ENCODE assay signal across 2 cellular contexts in the genomic region with DNA sequence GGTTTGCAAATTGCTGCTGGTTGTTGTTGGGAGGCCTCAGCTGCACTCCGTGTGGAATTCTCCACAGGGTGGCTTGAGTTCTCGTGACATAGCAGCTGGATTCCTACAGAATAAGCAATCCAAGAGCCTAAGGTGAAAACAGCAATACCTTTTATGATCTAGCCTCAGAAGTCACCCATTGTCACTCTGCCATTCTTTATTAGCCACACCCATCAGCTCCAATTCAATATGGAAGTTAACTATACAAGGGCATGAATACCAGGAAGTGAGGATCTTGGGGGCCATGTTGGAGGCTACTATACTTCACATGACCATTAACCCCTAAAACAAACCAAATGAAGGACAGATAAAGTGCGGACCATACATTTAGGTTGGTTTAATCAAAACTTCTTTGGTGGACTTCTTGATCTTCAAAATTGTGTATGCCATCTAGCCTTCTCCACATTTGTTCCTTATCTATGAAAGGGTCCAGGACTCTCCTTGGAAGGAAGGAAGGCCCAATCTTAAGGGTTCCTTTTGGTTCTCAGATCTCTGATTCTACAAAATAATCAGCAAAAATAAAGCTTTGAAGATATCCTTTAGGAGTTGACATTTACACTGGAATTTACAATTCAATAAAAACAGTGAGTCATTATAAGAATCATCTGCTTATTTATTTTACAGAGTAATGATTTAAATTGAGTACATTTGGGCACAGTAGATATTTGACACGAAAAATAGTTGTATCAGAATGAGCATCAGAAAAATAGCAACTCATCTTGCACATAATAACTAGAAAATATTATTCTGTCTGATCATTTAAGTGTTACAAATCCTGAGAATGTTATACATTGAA.
TF ChIP-seq lines count a peak whose summit lies in the region.

No MANE protein-coding gene starts in this region.

TF ChIP-seq in IMR-90, 13 proteins besides CTCF, POLR2A, EP300 and RAD21:
- TF ChIP-seq BHLHE40 (IDR thresholded peaks at IDR 0.05; ENCODE audit: low read depth, low read length), result no peak
- TF ChIP-seq SMC3 (IDR thresholded peaks at IDR 0.05; ENCODE audit: low read depth, low read length), result no peak
- TF ChIP-seq NFE2L2 (IDR thresholded peaks at IDR 0.05; ENCODE audit: low read depth, low read length), result no peak
- no peak for TF ChIP-seq CHD1 (IDR thresholded peaks at IDR 0.05; ENCODE audit: low read depth, low read length)
TF ChIP-seq in IMR-90: peak in this region for 0.

TF ChIP-seq in K562, 482 proteins besides CTCF, POLR2A, EP300 and RAD21 (continues in another document):
- TF ChIP-seq RBM34 (IDR thresholded peaks at IDR 0.05; ENCODE audit: borderline replicate concordance, insufficient read depth, low read length), result no peak
- peak; percentile 86 for TF ChIP-seq ELF1 (tag; IDR thresholded peaks at IDR 0.05)
- TF ChIP-seq ZNF57 (CRISPR knock-in tag; IDR thresholded peaks at IDR 0.05), result no peak
- no peak for TF ChIP-seq MECOM (CRISPR knock-in tag; IDR thresholded peaks at IDR 0.05)
- TF ChIP-seq ZBTB17 (CRISPR knock-in tag; IDR thresholded peaks at IDR 0.05), result no peak
- TF ChIP-seq NR4A1 (CRISPR knock-in tag; IDR thresholded peaks at IDR 0.05), result no peak
- peak; percentile 61; the same call in 1 of the 2 replicates for TF ChIP-seq NR4A1 (tag; IDR thresholded peaks at IDR 0.05)
- no peak for TF ChIP-seq RNF2 (IDR thresholded peaks at IDR 0.05)
- TF ChIP-seq GATAD2A (IDR thresholded peaks at IDR 0.05), result no peak
- no peak for TF ChIP-seq RHOXF2B (CRISPR knock-in tag; conservative IDR thresholded peaks at IDR 0.05)
- no peak for TF ChIP-seq KAT8 (IDR thresholded peaks at IDR 0.05; ENCODE audit: low read depth)
- TF ChIP-seq, protein P1, sequence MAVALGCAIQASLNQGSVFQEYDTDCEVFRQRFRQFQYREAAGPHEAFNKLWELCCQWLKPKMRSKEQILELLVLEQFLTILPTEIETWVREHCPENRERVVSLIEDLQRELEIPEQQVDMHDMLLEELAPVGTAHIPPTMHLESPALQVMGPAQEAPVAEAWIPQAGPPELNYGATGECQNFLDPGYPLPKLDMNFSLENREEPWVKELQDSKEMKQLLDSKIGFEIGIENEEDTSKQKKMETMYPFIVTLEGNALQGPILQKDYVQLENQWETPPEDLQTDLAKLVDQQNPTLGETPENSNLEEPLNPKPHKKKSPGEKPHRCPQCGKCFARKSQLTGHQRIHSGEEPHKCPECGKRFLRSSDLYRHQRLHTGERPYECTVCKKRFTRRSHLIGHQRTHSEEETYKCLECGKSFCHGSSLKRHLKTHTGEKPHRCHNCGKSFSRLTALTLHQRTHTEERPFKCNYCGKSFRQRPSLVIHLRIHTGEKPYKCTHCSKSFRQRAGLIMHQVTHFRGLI (CRISPR knock-in tag; IDR thresholded peaks at IDR 0.05), result no peak
- no peak for TF ChIP-seq ADNP (tag; IDR thresholded peaks at IDR 0.05)
- TF ChIP-seq, protein P2, sequence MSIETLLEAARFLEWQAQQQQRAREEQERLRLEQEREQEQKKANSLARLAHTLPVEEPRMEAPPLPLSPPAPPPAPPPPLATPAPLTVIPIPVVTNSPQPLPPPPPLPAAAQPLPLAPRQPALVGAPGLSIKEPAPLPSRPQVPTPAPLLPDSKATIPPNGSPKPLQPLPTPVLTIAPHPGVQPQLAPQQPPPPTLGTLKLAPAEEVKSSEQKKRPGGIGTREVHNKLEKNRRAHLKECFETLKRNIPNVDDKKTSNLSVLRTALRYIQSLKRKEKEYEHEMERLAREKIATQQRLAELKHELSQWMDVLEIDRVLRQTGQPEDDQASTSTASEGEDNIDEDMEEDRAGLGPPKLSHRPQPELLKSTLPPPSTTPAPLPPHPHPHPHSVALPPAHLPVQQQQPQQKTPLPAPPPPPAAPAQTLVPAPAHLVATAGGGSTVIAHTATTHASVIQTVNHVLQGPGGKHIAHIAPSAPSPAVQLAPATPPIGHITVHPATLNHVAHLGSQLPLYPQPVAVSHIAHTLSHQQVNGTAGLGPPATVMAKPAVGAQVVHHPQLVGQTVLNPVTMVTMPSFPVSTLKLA (conservative IDR thresholded peaks at IDR 0.05), result no peak
- TF ChIP-seq, protein P3, sequence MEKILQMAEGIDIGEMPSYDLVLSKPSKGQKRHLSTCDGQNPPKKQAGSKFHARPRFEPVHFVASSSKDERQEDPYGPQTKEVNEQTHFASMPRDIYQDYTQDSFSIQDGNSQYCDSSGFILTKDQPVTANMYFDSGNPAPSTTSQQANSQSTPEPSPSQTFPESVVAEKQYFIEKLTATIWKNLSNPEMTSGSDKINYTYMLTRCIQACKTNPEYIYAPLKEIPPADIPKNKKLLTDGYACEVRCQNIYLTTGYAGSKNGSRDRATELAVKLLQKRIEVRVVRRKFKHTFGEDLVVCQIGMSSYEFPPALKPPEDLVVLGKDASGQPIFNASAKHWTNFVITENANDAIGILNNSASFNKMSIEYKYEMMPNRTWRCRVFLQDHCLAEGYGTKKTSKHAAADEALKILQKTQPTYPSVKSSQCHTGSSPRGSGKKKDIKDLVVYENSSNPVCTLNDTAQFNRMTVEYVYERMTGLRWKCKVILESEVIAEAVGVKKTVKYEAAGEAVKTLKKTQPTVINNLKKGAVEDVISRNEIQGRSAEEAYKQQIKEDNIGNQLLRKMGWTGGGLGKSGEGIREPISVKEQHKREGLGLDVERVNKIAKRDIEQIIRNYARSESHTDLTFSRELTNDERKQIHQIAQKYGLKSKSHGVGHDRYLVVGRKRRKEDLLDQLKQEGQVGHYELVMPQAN (IDR thresholded peaks at IDR 0.05; ENCODE audit: borderline replicate concordance), result no peak
- TF ChIP-seq, protein P4, sequence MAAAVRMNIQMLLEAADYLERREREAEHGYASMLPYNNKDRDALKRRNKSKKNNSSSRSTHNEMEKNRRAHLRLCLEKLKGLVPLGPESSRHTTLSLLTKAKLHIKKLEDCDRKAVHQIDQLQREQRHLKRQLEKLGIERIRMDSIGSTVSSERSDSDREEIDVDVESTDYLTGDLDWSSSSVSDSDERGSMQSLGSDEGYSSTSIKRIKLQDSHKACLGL (CRISPR knock-in tag; IDR thresholded peaks at IDR 0.05; ENCODE audit: borderline replicate concordance, poor library complexity, severe bottlenecking), result no peak
- TF ChIP-seq SMAD1 (IDR thresholded peaks at IDR 0.05; ENCODE audit: low read depth, low read length, partially characterized antibody), result no peak
- TF ChIP-seq NR2F6 (CRISPR knock-in tag; IDR thresholded peaks at IDR 0.05), result no peak
- TF ChIP-seq, protein P5, sequence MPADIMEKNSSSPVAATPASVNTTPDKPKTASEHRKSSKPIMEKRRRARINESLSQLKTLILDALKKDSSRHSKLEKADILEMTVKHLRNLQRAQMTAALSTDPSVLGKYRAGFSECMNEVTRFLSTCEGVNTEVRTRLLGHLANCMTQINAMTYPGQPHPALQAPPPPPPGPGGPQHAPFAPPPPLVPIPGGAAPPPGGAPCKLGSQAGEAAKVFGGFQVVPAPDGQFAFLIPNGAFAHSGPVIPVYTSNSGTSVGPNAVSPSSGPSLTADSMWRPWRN (IDR thresholded peaks at IDR 0.05; ENCODE audit: low read depth), result no peak
- no peak for TF ChIP-seq ZNF212 (CRISPR knock-in tag; IDR thresholded peaks at IDR 0.05)
- TF ChIP-seq BRD4 (IDR thresholded peaks at IDR 0.05), result 0 out of 2 replicates have a peak, but pooled peaks have one; percentile 42
- TF ChIP-seq, protein P6, sequence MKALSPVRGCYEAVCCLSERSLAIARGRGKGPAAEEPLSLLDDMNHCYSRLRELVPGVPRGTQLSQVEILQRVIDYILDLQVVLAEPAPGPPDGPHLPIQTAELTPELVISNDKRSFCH (CRISPR knock-in tag; IDR thresholded peaks at IDR 0.05), result no peak
- TF ChIP-seq, protein P6 (tag; IDR thresholded peaks at IDR 0.05), result no peak
- TF ChIP-seq, protein P7, sequence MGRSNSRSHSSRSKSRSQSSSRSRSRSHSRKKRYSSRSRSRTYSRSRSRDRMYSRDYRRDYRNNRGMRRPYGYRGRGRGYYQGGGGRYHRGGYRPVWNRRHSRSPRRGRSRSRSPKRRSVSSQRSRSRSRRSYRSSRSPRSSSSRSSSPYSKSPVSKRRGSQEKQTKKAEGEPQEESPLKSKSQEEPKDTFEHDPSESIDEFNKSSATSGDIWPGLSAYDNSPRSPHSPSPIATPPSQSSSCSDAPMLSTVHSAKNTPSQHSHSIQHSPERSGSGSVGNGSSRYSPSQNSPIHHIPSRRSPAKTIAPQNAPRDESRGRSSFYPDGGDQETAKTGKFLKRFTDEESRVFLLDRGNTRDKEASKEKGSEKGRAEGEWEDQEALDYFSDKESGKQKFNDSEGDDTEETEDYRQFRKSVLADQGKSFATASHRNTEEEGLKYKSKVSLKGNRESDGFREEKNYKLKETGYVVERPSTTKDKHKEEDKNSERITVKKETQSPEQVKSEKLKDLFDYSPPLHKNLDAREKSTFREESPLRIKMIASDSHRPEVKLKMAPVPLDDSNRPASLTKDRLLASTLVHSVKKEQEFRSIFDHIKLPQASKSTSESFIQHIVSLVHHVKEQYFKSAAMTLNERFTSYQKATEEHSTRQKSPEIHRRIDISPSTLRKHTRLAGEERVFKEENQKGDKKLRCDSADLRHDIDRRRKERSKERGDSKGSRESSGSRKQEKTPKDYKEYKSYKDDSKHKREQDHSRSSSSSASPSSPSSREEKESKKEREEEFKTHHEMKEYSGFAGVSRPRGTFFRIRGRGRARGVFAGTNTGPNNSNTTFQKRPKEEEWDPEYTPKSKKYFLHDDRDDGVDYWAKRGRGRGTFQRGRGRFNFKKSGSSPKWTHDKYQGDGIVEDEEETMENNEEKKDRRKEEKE (IDR thresholded peaks at IDR 0.05; ENCODE audit: borderline replicate concordance in 1 of 2, control insufficient read depth in 1 of 2, low read depth in 2 of 2, low read length in 1 of 2), result no peak
- TF ChIP-seq, protein P8, sequence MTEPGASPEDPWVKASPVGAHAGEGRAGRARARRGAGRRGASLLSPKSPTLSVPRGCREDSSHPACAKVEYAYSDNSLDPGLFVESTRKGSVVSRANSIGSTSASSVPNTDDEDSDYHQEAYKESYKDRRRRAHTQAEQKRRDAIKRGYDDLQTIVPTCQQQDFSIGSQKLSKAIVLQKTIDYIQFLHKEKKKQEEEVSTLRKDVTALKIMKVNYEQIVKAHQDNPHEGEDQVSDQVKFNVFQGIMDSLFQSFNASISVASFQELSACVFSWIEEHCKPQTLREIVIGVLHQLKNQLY (CRISPR knock-in tag; conservative IDR thresholded peaks at IDR 0.05), result no peak
- no peak for TF ChIP-seq ZNF282 (CRISPR knock-in tag; IDR thresholded peaks at IDR 0.05)
- TF ChIP-seq MCM5 (IDR thresholded peaks at IDR 0.05; ENCODE audit: low read depth), result no peak
- TF ChIP-seq, protein P9, sequence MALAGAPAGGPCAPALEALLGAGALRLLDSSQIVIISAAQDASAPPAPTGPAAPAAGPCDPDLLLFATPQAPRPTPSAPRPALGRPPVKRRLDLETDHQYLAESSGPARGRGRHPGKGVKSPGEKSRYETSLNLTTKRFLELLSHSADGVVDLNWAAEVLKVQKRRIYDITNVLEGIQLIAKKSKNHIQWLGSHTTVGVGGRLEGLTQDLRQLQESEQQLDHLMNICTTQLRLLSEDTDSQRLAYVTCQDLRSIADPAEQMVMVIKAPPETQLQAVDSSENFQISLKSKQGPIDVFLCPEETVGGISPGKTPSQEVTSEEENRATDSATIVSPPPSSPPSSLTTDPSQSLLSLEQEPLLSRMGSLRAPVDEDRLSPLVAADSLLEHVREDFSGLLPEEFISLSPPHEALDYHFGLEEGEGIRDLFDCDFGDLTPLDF (CRISPR knock-in tag; IDR thresholded peaks at IDR 0.05), result no peak
- no peak for TF ChIP-seq STAT5B (CRISPR knock-in tag; IDR thresholded peaks at IDR 0.05)
- no peak; the same call in 1 of the 2 replicates for TF ChIP-seq ZNF583 (CRISPR knock-in tag; IDR thresholded peaks at IDR 0.05)
- TF ChIP-seq TOE1 (IDR thresholded peaks at IDR 0.05; ENCODE audit: borderline replicate concordance), result no peak
- no peak for TF ChIP-seq TOE1 (CRISPR knock-in tag; IDR thresholded peaks at IDR 0.05; ENCODE audit: borderline replicate concordance, low read depth)
- TF ChIP-seq ZNF263 (CRISPR knock-in tag; IDR thresholded peaks at IDR 0.05; ENCODE audit: borderline replicate concordance), result no peak
- no peak for TF ChIP-seq HNRNPUL1 (IDR thresholded peaks at IDR 0.05; ENCODE audit: low read length)
- no peak for TF ChIP-seq NCOA1 (IDR thresholded peaks at IDR 0.05; ENCODE audit: low read depth)
- no peak for TF ChIP-seq NEUROD1 (IDR thresholded peaks at IDR 0.05; ENCODE audit: borderline replicate concordance, low read depth, low read length, partially characterized antibody)
- TF ChIP-seq ZBED1 (IDR thresholded peaks at IDR 0.05), result no peak
- TF ChIP-seq, protein P10, sequence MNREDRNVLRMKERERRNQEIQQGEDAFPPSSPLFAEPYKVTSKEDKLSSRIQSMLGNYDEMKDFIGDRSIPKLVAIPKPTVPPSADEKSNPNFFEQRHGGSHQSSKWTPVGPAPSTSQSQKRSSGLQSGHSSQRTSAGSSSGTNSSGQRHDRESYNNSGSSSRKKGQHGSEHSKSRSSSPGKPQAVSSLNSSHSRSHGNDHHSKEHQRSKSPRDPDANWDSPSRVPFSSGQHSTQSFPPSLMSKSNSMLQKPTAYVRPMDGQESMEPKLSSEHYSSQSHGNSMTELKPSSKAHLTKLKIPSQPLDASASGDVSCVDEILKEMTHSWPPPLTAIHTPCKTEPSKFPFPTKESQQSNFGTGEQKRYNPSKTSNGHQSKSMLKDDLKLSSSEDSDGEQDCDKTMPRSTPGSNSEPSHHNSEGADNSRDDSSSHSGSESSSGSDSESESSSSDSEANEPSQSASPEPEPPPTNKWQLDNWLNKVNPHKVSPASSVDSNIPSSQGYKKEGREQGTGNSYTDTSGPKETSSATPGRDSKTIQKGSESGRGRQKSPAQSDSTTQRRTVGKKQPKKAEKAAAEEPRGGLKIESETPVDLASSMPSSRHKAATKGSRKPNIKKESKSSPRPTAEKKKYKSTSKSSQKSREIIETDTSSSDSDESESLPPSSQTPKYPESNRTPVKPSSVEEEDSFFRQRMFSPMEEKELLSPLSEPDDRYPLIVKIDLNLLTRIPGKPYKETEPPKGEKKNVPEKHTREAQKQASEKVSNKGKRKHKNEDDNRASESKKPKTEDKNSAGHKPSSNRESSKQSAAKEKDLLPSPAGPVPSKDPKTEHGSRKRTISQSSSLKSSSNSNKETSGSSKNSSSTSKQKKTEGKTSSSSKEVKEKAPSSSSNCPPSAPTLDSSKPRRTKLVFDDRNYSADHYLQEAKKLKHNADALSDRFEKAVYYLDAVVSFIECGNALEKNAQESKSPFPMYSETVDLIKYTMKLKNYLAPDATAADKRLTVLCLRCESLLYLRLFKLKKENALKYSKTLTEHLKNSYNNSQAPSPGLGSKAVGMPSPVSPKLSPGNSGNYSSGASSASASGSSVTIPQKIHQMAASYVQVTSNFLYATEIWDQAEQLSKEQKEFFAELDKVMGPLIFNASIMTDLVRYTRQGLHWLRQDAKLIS (CRISPR knock-in tag; IDR thresholded peaks at IDR 0.05), result no peak
- TF ChIP-seq, protein P11, sequence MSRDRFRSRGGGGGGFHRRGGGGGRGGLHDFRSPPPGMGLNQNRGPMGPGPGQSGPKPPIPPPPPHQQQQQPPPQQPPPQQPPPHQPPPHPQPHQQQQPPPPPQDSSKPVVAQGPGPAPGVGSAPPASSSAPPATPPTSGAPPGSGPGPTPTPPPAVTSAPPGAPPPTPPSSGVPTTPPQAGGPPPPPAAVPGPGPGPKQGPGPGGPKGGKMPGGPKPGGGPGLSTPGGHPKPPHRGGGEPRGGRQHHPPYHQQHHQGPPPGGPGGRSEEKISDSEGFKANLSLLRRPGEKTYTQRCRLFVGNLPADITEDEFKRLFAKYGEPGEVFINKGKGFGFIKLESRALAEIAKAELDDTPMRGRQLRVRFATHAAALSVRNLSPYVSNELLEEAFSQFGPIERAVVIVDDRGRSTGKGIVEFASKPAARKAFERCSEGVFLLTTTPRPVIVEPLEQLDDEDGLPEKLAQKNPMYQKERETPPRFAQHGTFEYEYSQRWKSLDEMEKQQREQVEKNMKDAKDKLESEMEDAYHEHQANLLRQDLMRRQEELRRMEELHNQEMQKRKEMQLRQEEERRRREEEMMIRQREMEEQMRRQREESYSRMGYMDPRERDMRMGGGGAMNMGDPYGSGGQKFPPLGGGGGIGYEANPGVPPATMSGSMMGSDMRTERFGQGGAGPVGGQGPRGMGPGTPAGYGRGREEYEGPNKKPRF (IDR thresholded peaks at IDR 0.05; ENCODE audit: low read depth, low read length), result no peak
- no peak for TF ChIP-seq ZNF224 (CRISPR knock-in tag; IDR thresholded peaks at IDR 0.05)
